In the genomic region with DNA sequence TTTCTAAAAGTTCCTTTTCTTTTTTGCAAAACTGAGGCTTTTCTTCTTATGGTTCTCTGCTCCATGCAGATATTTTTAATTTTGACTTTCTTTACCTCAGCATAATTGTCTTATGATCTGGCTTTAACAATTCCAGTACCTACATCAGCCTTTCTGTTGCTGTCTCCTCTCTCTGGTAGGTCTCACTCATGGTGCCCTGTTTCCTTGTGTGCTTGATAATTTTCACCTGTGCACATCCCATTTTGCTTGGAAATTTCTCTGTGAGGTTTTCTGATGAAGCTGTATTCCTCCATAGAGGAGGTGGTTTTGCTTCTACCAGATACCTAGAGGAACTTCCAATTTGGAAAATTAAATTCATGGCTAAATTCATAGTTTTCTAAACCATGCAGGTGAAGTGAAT, we compare ENCODE assay signal across 9 cellular contexts. TPM values are rescaled to one million over a fixed set of nuclear protein-coding genes. Genes with fewer than 3 reads are reported as not detected.
"Had no signal": no experiment of that assay in that cellular context is flagged by ENCODE, and none has a peak within 500 bp of the region (broad histone marks: within the 10 kb centered on the region; RNA-seq: fewer than 3 reads in every experiment).

No MANE protein-coding gene starts in this region.

- ATAC-seq: GM12878 had no signal

- DNase-seq: GDM1, GF-D8 had no signal

- H3K4me3 ChIP-seq: GM12878 had no signal

- FAIRE-seq: G401.6, GM12878, GM12891, GM12892, GM18507, GM19239 had no signal

RNA-seq across cellular contexts. Expression of a gene that starts 2.3 kb away (rescaled TPM):
- total RNA-seq: G401, GM12878 had no signal
- polyA plus RNA-seq: GM12878 had no signal
